ENCODE assay signal across 8 cellular contexts in the genomic region with DNA sequence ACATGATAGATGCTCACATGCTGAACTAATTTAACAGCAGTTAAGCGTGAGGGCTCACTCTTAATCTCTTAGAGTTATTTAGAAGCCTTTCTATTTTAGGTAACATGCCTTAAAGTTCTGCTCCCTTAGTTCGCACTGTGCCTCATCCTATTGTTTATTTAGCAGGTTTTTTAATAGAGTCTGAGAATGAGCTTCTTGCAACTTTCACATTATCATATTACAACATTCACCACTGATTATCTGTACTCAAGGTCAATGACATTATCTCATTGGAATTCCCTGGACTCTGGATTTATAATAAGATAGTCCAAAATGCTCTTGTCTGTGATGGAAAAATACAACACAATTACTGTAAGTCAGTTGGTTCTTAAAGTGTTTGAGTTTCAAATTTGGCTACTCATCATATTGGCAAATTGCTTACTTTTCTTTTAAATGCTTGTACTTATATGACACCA.
DNase-seq lines count a peak whose midpoint lies in the region; ATAC-seq and TF ChIP-seq lines count a peak whose summit lies in the region.

No MANE protein-coding gene starts in this region.

- H3K27me3 ChIP-seq in AG04450 (ENCODE audit: control insufficient read depth, insufficient read depth, low read length): no peaks in the 10 kb centered on the region

- CTCF ChIA-PET in AG04450 (lab: Charles Lee): interaction anchor here (0.6 to 0.8 kb wide), 2 partner anchors 24 to 106 kb away, joined by 3 read pairs; no protein-coding TSS in a partner anchor

- H3K4me3 ChIP-seq in AG04450 (ENCODE audit: low read depth, low read length): peak overlapping the region; percentile 40

- peak overlapping the region; percentile 90 for H3K27ac ChIP-seq in AG04450 (ENCODE audit: low read depth, low read length)

- no peak for TF ChIP-seq CTCF in AG04450 (IDR thresholded peaks at IDR 0.05; ENCODE audit: low read depth, low read length)

- POLR2A ChIA-PET in AG04450 (lab: Yijun Ruan, JAX): interaction anchor here (0.6 to 2.4 kb wide), 15 partner anchors 9 to 294 kb away, joined by 3 to 17 read pairs (median 5); no protein-coding TSS in a partner anchor

- ATAC-seq in esophagus mucosa (peak; percentile 40), HG03565 (IDR thresholded peaks at IDR 0.05; ENCODE audit: unreplicated experiment) (no peak)

- DNase-seq in AG04450 (ENCODE audit: low read depth, low spot score): peak; percentile 92
- DNase-seq in NCI-H460 (ENCODE audit: extremely low read depth, low read depth): peak; percentile 63
- DNase-seq in myocyte (ENCODE audit: low read depth): peak; percentile 95
- no peak for DNase-seq in T-helper 9 cell
- no peak for DNase-seq in GDM1 (lab: John Stamatoyannopoulos, UW)
- DNase-seq in SHP77 (lab: John Stamatoyannopoulos, UW): no peak

- no peaks in the 10 kb centered on the region for H3K9me3 ChIP-seq in AG04450 (ENCODE audit: control insufficient read depth, insufficient read depth, low read length)

Comparison
In these comparisons a context has a peak if more than half of its experiments do, and no peak if none do; other contexts are left out.
1. DNase-seq: peak in AG04450 (single experiment), NCI-H460 (single experiment) and myocyte (single experiment); none in T-helper 9 cell (single experiment), GDM1 (single experiment) and SHP77 (0 of 2).